Comparison of ENCODE assay signal across 9 cellular contexts in genomic region chr12:3252416-3252815, GRCh38.
DNase-seq lines count a peak whose midpoint lies in the region; ATAC-seq and TF ChIP-seq lines count a peak whose summit lies in the region.
"Had no signal": no experiment of that assay in that cellular context is flagged by ENCODE, and none has a peak within 500 bp of the region (broad histone marks: within the 10 kb centered on the region; RNA-seq: fewer than 3 reads in every experiment).

No MANE protein-coding gene starts in this region.

- intact Hi-C loops in cardiac septum (cut with DNase I), result no loop called here

- H3K36me3 ChIP-seq in BLaER1, result no peaks in the 10 kb centered on the region

- H3K9me3 ChIP-seq in BLaER1, result no peaks in the 10 kb centered on the region

- DNase-seq in anterior cingulate cortex (lab: John Stamatoyannopoulos, UW) (peak in 54 of 58 donors; percentile 6 to 87 (median 64)), cardiac septum (ENCODE audit: low spot score) (peak; percentile 93), pons (ENCODE audit: low spot score) (peak; percentile 73), DMS153 (lab: John Stamatoyannopoulos, UW) (no peak)
- no peak for DNase-seq in activated CD4-positive, alpha-beta T cell treated with anti-CD3 and anti-CD28 coated beads for 4 hours

- H4K20me1 ChIP-seq in BLaER1, result no peaks in the 10 kb centered on the region

- H3K9ac ChIP-seq in BLaER1, result no peak overlapping the region

- no peaks in the 10 kb centered on the region for H3K27me3 ChIP-seq in BLaER1

- ATAC-seq in GM18868 (IDR thresholded peaks at IDR 0.05; ENCODE audit: unreplicated experiment) (no peak), SK-N-SH treated with all-trans-retinoic acid at 6 μM for 48 hours (no peak)
- ATAC-seq: GM12878 had no signal

- no peak overlapping the region for H3K27ac ChIP-seq in BLaER1

- H3K4me3 ChIP-seq in BLaER1, result no peak overlapping the region
- H3K4me3 ChIP-seq: GM12878 had no signal

- H3K4me1 ChIP-seq in BLaER1, result peaks cover 67% of the 10 kb centered on the region

- H3K4me2 ChIP-seq in BLaER1, result peak overlapping the region; percentile 20

TF ChIP-seq in SK-N-SH treated with all-trans-retinoic acid at 6 μM for 48 hours, 23 proteins besides CTCF, POLR2A, EP300 and RAD21:
- no peak for TF ChIP-seq ZNF565 (CRISPR knock-in tag; conservative IDR thresholded peaks at IDR 0.05; ENCODE audit: low read depth)
- no peak for TF ChIP-seq PPARA (CRISPR knock-in tag; IDR thresholded peaks at IDR 0.05; ENCODE audit: borderline replicate concordance)
- no peak for TF ChIP-seq ISL1 (CRISPR knock-in tag; IDR thresholded peaks at IDR 0.05)

Comparison
In these comparisons a context has a peak if more than half of its experiments do, and no peak if none do; other contexts are left out.
1. DNase-seq: peak in anterior cingulate cortex (54 of 58), cardiac septum (single experiment) and pons (single experiment); none in DMS153 (single experiment) and activated CD4-positive, alpha-beta T cell treated with anti-CD3 and anti-CD28 coated beads for 4 hours (0 of 2).